8 cellular contexts compared by ENCODE assay signal in the genomic region with DNA sequence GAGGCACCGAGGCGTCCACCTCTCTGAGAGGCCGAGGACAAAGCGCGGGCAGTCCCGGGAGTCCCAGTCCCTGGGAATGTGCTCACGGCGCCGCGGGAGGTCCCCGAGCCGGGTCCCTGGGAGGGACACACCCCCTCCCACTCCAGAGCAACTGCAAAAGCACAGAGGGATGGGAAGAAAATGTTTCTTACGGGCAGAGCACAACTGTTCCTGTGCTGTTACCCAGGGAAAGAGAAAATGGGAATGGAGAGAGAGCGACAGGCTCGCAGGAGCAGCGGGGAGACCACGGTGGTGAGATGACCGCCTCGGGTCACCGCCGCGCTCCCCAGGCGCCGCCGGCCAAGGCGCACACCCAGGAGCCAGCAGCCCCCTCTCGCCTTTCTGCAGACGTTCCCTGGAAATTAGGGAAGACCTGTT. TPM values are rescaled to one million over a fixed set of nuclear protein-coding genes. Genes with fewer than 3 reads are reported as not detected.
DNase-seq lines count a peak whose midpoint lies in the region; ATAC-seq and TF ChIP-seq lines count a peak whose summit lies in the region.

No MANE protein-coding gene starts in this region.

- H3K4me1 ChIP-seq in DND-41 (ENCODE audit: insufficient read depth, low read length) = peaks cover 58% of the 10 kb centered on the region

- peak overlapping the region; percentile 69 for H3K27ac ChIP-seq in DND-41 (ENCODE audit: low read length)

- H3K9ac ChIP-seq in DND-41 (ENCODE audit: low read depth, low read length) = peak overlapping the region; percentile 89

- POLR2A ChIA-PET in activated B cell treated with CpG ODN at 0.5 μM for 24 hours (lab: Charles Lee) = interaction anchor here (1.1 to 6.3 kb wide), 17 partner anchors 10 to 237 kb away, joined by 3 to 223 read pairs (median 8); no protein-coding TSS in a partner anchor

- peak overlapping the region; percentile 92 for H3K4me2 ChIP-seq in DND-41 (ENCODE audit: insufficient read depth, low read length)

- no peaks in the 10 kb centered on the region for H3K9me3 Mint-ChIP-seq in activated B cell treated with CpG ODN at 0.5 μM for 24 hours

- DNase-seq in DND-41 (peak; percentile 41), activated B cell treated with CpG ODN at 0.5 μM for 24 hours (no peak), hepatic stellate cell (ENCODE audit: low spot score) (peak; percentile 18), skeletal muscle cell (ENCODE audit: low read depth) (no peak)
- DNase-seq in activated CD4-positive, alpha-beta T cell treated with anti-CD3 and anti-CD28 coated beads for 4 hours = no peak

- no peaks in the 10 kb centered on the region; the same call in 1 of the 2 replicates for H3K36me3 ChIP-seq in DND-41 (ENCODE audit: insufficient read depth, low read length)

- H3K4me3 ChIP-seq in DND-41 (ENCODE audit: low read depth in 1 of 2, low read length in 2 of 2) = peak overlapping the region; percentile 38 to 78
- H3K4me3 ChIP-seq in skeletal muscle cell (ENCODE audit: low read depth, low read length) = peak overlapping the region; percentile 69

- no peak for TF ChIP-seq CTCF in DND-41 (IDR thresholded peaks at IDR 0.05; ENCODE audit: borderline replicate concordance, extremely low read depth, low read length, poor library complexity, severe bottlenecking)
- no peak for TF ChIP-seq CTCF in activated B cell treated with CpG ODN at 0.5 μM for 24 hours (IDR thresholded peaks at IDR 0.05)

- peaks cover 74% of the 10 kb centered on the region for H3K27me3 ChIP-seq in DND-41 (ENCODE audit: insufficient read depth, low read length, poor library complexity)

- ATAC-seq in DND-41 (ENCODE audit: insufficient read depth, low read depth) (no peak), HG02642 (IDR thresholded peaks at IDR 0.05; ENCODE audit: poor library complexity, unreplicated experiment) (peak; percentile 1), activated B cell treated with CpG ODN at 0.5 μM for 24 hours (ENCODE audit: low read depth) (no peak), GM18870 (IDR thresholded peaks at IDR 0.05; ENCODE audit: unreplicated experiment) (no peak), GM19455 (IDR thresholded peaks at IDR 0.05; ENCODE audit: unreplicated experiment) (no peak)

- peaks cover 43% of the 10 kb centered on the region for H3K79me2 ChIP-seq in DND-41 (ENCODE audit: insufficient read depth, low read length)

- H3K27me3 Mint-ChIP-seq in activated B cell treated with CpG ODN at 0.5 μM for 24 hours = no peaks in the 10 kb centered on the region

- H3K27ac Mint-ChIP-seq in activated B cell treated with CpG ODN at 0.5 μM for 24 hours = peak overlapping the region; percentile 95

- CTCF ChIA-PET in activated B cell treated with CpG ODN at 0.5 μM for 24 hours (lab: Charles Lee) = interaction anchor here (2.0 to 2.1 kb wide), 2 partner anchors 27 to 1529 kb away, joined by 9 to 11 read pairs; no protein-coding TSS in a partner anchor

- no peaks in the 10 kb centered on the region for H3K9me3 ChIP-seq in DND-41 (ENCODE audit: insufficient read depth, low read length, severe bottlenecking)

- H3K4me3 Mint-ChIP-seq in activated B cell treated with CpG ODN at 0.5 μM for 24 hours = peak overlapping the region; percentile 88

- H3K4me1 Mint-ChIP-seq in activated B cell treated with CpG ODN at 0.5 μM for 24 hours = peaks cover 32% of the 10 kb centered on the region

- H2AFZ ChIP-seq in DND-41 (ENCODE audit: low read depth, low read length) = peak overlapping the region; percentile 69

- H4K20me1 ChIP-seq in DND-41 (ENCODE audit: insufficient read depth, low read length) = 0 out of 2 replicates have a peak, but pooled peaks cover under 1% of the 10 kb centered on the region

- peaks cover 36% of the 10 kb centered on the region for H3K36me3 Mint-ChIP-seq in activated B cell treated with CpG ODN at 0.5 μM for 24 hours (ENCODE audit: low read depth)

- intact Hi-C loops in activated B cell treated with CpG ODN at 0.5 μM for 24 hours (cut with micrococcal nuclease) = loop anchor here (1.0 to 10.0 kb wide), 9 partner anchors 55 to 983 kb away; partner anchors contain the start of genes REL and XPO1

RNA-seq across cellular contexts. Expression of gene BCL11A, which starts 1.2 kb away (rescaled TPM):
- 279 and 331 TPM in 2 replicates for total RNA-seq in activated B cell treated with CpG ODN at 0.5 μM for 24 hours

Comparison
In these comparisons a context has a peak if more than half of its experiments do, and no peak if none do; other contexts are left out.
1. DNase-seq: peak in DND-41 (single experiment) and hepatic stellate cell (single experiment); none in activated B cell treated with CpG ODN at 0.5 μM for 24 hours (single experiment), skeletal muscle cell (single experiment) and activated CD4-positive, alpha-beta T cell treated with anti-CD3 and anti-CD28 coated beads for 4 hours (0 of 2).